Comparison of ENCODE assay signal across 29 cellular contexts in genomic region chr2:140603401-140603800, GRCh38.
"Had no signal": no experiment of that assay in that cellular context is flagged by ENCODE, and none has a peak within 500 bp of the region (broad histone marks: within the 10 kb centered on the region; RNA-seq: fewer than 3 reads in every experiment).

No MANE protein-coding gene starts in this region.

- FAIRE-seq: urothelium cell line had no signal

- H3K36me3 ChIP-seq: neutrophil, ovary, right lobe of liver, sigmoid colon, spleen, stomach, thoracic aorta, thyroid gland, tibial nerve, upper lobe of left lung, vagina had no signal

- H3K4me3 ChIP-seq: ovary, psoas muscle, right lobe of liver, sigmoid colon, smooth muscle cell, spleen, stomach, thoracic aorta, thyroid gland, tibial nerve, upper lobe of left lung, vagina had no signal

- DNase-seq: naive thymus-derived CD8-positive, alpha-beta T cell; nephron progenitor cell; nucleus accumbens; ovary; posterior cingulate gyrus; psoas muscle; right cardiac atrium; right lobe of liver; sigmoid colon; spleen; stimulated activated CD4-positive, alpha-beta T cell treated with anti-CD3 and anti-CD28 coated beads, Interleukin-12 subunit alpha, Interleukin-12 subunit beta, amount 100 ng/mL, for 4 hours; stimulated activated CD4-positive, alpha-beta T cell treated with anti-CD3 and anti-CD28 coated beads, Interleukin-2, amount 100 ng/mL, for 24 hours; stimulated activated CD4-positive, alpha-beta T cell treated with anti-CD3 and anti-CD28 coated beads, Interleukin-2, amount 100 ng/mL, for 48 hours; stimulated activated CD4-positive, alpha-beta T cell treated with anti-CD3 and anti-CD28 coated beads, Interleukin-4, amount 100 ng/mL, for 24 hours; stimulated activated naive B cell treated with anti-CD40 and anti-IgM and Interleukin-4, amounts not matched to agents 10 μg/mL and 1 μg/mL and 100 μg/mL, for 72 hours; stimulated activated naive CD4-positive, alpha-beta T cell treated with Interleukin-2 at 50 U/mL for 16 hours; stomach; thyroid gland; trophoblast cell; upper lobe of left lung had no signal

- H3K27me3 ChIP-seq: neutrophil, ovary, right lobe of liver, sigmoid colon, spleen, stomach, thyroid gland, tibial nerve, upper lobe of left lung, vagina had no signal

- H3K9me3 ChIP-seq: neutrophil, ovary, psoas muscle, right lobe of liver, sigmoid colon, spleen, stomach, thoracic aorta, thyroid gland, tibial nerve, upper lobe of left lung, vagina had no signal

- H3K79me2 ChIP-seq: parathyroid adenoma had no signal

- H3K4me2 ChIP-seq: smooth muscle cell had no signal

- H2AFZ ChIP-seq: parathyroid adenoma had no signal

- ATAC-seq: naive thymus-derived CD8-positive, alpha-beta T cell; natural killer cell treated with Interleukin-12 subunit alpha and Interleukin-12 subunit beta and Interleukin-15 and Interleukin-18, amount 100 ng/mL, for 72 hours; psoas muscle; right cardiac atrium; right lobe of liver; stimulated activated effector memory CD8-positive, alpha-beta T cell treated with anti-CD3 and anti-CD28 coated beads, Interleukin-12 subunit alpha, Interleukin-12 subunit beta, amount 100 ng/mL, for 72 hours; stimulated activated naive B cell treated with anti-CD40 and anti-IgM and Interleukin-4, amounts not matched to agents 10 μg/mL and 1 μg/mL and 100 μg/mL, for 72 hours had no signal

- H3K4me1 ChIP-seq: parathyroid adenoma, psoas muscle, right lobe of liver, sigmoid colon, spleen, stomach, thyroid gland, tibial nerve, upper lobe of left lung, vagina had no signal

- H3K9ac ChIP-seq: parathyroid adenoma had no signal

- H3K27ac ChIP-seq: neutrophil, ovary, parathyroid adenoma, psoas muscle, right lobe of liver, sigmoid colon, spleen, stomach, thoracic aorta, thyroid gland, tibial nerve, upper lobe of left lung, vagina had no signal
